ENCODE assay signal across 8 cellular contexts in genomic region chr9:42071026-42071425, GRCh38. TPM values are rescaled to one million over a fixed set of nuclear protein-coding genes. Genes with fewer than 3 reads are reported as not detected.
"Had no signal": no experiment of that assay in that cellular context is flagged by ENCODE, and none has a peak within 500 bp of the region (broad histone marks: within the 10 kb centered on the region; RNA-seq: fewer than 3 reads in every experiment).

No MANE protein-coding gene starts in this region.

RNA-seq across cellular contexts. Expression of gene CNTNAP3B, which starts 58.2 kb away (rescaled TPM):
- total RNA-seq: activated naive CD4-positive, alpha-beta T cell treated with anti-CD3 and anti-CD28 coated beads for 36 hours; activated naive CD4-positive, alpha-beta T cell treated with anti-CD3 and anti-CD28 coated beads, Interleukin-2, amount 50 U/mL, for 72 hours; activated naive CD8-positive, alpha-beta T cell treated with anti-CD3 and anti-CD28 coated beads for 36 hours; activated naive CD8-positive, alpha-beta T cell treated with anti-CD3 and anti-CD28 coated beads, Interleukin-2, amount 10 ng/mL, durations not matched to agents 7 days and 5 days; activated T-cell treated with anti-CD3 and anti-CD28 coated beads, Interleukin-2, amount 50 U/mL, for 72 hours; activated T-helper 1 cell treated with anti-CD3 and anti-CD28 coated beads, Interleukin-12 subunit alpha, Interleukin-12 subunit beta, Interleukin-2, Interleukin-4 antibody, amounts not matched to agents 30 ng/mL and 10 ng/mL and 1 ng/mL, durations not matched to agents 14 hours and 24 hours and 36 hours; activated T-helper 17 cell treated with anti-CD3 and anti-CD28 coated beads, Interleukin-2, amount 50 U/mL, for 72 hours; activated T-helper 2 cell treated with anti-CD3 and anti-CD28 coated beads, Interferon-gamma antibody, Interleukin-2, Interleukin-4, amounts not matched to agents 10 μg/mL and 5 μg/mL and 100 μg/mL, durations not matched to agents 14 hours and 24 hours and 36 hours had no signal
